8 cellular contexts compared by ENCODE assay signal in genomic region chr2:200540793-200541192, GRCh38. TPM values are rescaled to one million over a fixed set of nuclear protein-coding genes. Genes with fewer than 3 reads are reported as not detected.
"Had no signal": no experiment of that assay in that cellular context is flagged by ENCODE, and none has a peak within 500 bp of the region (broad histone marks: within the 10 kb centered on the region; RNA-seq: fewer than 3 reads in every experiment).

No MANE protein-coding gene starts in this region.

- DNase-seq: GDM1, GF-D8 had no signal

- FAIRE-seq: G401.6, GM12878, GM12892, GM18507, GM19239 had no signal

- ATAC-seq: GM12878 had no signal

- H3K4me3 ChIP-seq: GM12878 had no signal

RNA-seq across cellular contexts. Expression of gene AOX1, which starts 45.0 kb away (rescaled TPM):
- total RNA-seq: G401 had no signal
